Comparison of ENCODE assay signal across 24 cellular contexts in the genomic region with DNA sequence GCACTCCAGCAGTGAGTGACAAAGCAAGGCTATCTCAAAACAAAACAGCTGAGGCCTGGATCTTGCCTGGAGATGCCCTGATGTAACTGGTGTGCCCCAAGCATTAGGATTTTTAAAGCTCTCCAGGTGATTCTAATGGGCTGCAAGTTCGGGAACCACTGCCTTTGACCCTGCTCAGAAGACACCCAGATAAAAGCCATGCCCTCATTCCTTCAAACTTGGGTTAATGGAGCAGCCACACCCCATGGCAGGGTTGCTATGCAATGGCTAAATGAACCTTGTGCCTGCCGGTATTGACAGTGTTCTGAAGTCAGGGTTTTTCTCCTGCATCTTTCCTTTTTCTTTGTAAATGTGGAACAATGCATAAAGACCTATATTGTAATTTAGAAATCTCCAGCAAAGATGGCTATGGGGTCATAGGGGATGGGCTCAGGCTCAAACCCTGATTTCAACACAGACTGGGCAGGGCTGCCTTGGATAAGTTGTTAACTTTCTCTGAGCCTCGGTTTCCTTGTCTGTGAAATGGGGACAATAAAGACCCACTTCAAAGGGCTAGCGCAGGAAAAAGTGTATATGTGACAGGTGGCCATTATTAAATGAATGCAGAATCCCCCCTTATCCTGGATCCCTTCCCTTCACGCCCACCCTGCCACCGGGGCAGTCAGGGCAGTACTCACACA. TPM values are rescaled to one million over a fixed set of nuclear protein-coding genes. Genes with fewer than 3 reads are reported as not detected.
DNase-seq lines count a peak whose midpoint lies in the region; ATAC-seq, FAIRE-seq and TF ChIP-seq lines count a peak whose summit lies in the region.
"Had no signal": no experiment of that assay in that cellular context is flagged by ENCODE, and none has a peak within 500 bp of the region (broad histone marks: within the 10 kb centered on the region; RNA-seq: fewer than 3 reads in every experiment).

No MANE protein-coding gene starts in this region.

- no peak for TF ChIP-seq POLR2A in H54 (IDR thresholded peaks at IDR 0.05; ENCODE audit: low read depth, low read length)

- H3K79me2 ChIP-seq in mesendoderm (ENCODE audit: control insufficient read depth, insufficient read depth, low read length), result no peaks in the 10 kb centered on the region

- no peak overlapping the region for H2BK5ac ChIP-seq in mesendoderm (ENCODE audit: low read length)

- H3K27ac ChIP-seq in SJCRH30 (peak overlapping the region; percentile 91), mesendoderm (ENCODE audit: low read depth, low read length) (no peak overlapping the region), small intestine (ENCODE audit: low read depth in 1 of 2, low read length in 1 of 2) (peak overlapping the region; percentile 37 to 71)
- H3K27ac ChIP-seq: thoracic aorta had no signal

- no peak for TF ChIP-seq CTCF in glutamatergic neuron (IDR thresholded peaks at IDR 0.05; ENCODE audit: partially characterized antibody, unreplicated experiment)

- H4K5ac ChIP-seq in mesendoderm (ENCODE audit: low read length), result no peak overlapping the region

- no peak overlapping the region for H3K18ac ChIP-seq in mesendoderm (ENCODE audit: low read length)

- no peaks in the 10 kb centered on the region for H3K79me1 ChIP-seq in mesendoderm (ENCODE audit: low read length)

- FAIRE-seq in small intestine (lab: Jason Lieb, UNC) (no peak), H54 (lab: Jason Lieb, UNC) (no peak)
- FAIRE-seq: colon, keratinocyte had no signal

- peaks cover 33% of the 10 kb centered on the region for H3K4me1 ChIP-seq in SJCRH30
- H3K4me1 ChIP-seq in mesendoderm (ENCODE audit: control insufficient read depth, low read depth, low read length), result peaks cover 2% of the 10 kb centered on the region
- peaks cover 5 to 8% of the 10 kb centered on the region in 2 donors for H3K4me1 ChIP-seq in small intestine (ENCODE audit: control insufficient read depth in 2 of 2, insufficient read depth in 1 of 2, low read depth in 1 of 2, low read length in 1 of 2)

- no peak overlapping the region for H2BK120ac ChIP-seq in mesendoderm (ENCODE audit: low read depth, low read length)

- no peak overlapping the region for H2BK15ac ChIP-seq in mesendoderm (replicated peaks; ENCODE audit: low read depth)

- H3K9ac ChIP-seq in mesendoderm (ENCODE audit: low read length), result no peak overlapping the region

- H3K36me3 ChIP-seq in SJCRH30, result no peaks in the 10 kb centered on the region
- H3K36me3 ChIP-seq in mesendoderm (ENCODE audit: control insufficient read depth, insufficient read depth, low read length), result no peaks in the 10 kb centered on the region
- H3K36me3 ChIP-seq in small intestine (ENCODE audit: control insufficient read depth in 2 of 2, insufficient read depth in 2 of 2, low read length in 2 of 2), result no peaks in the 10 kb centered on the region
- H3K36me3 ChIP-seq: thoracic aorta had no signal

- peak overlapping the region; percentile 52 for H3K23ac ChIP-seq in mesendoderm (ENCODE audit: low read length)

- H3K27ac Mint-ChIP-seq in glutamatergic neuron (ENCODE audit: unreplicated experiment), result no peak overlapping the region
- H3K27ac Mint-ChIP-seq: activated naive CD8-positive, alpha-beta T cell treated with anti-CD3 and anti-CD28 coated beads for 36 hours; activated T-cell treated with anti-CD3 and anti-CD28 coated beads, Interleukin-2, amount 50 U/mL, for 72 hours; CD8-positive, alpha-beta T cell; natural killer cell treated with Interleukin-12 subunit alpha and Interleukin-12 subunit beta and Interleukin-15 and Interleukin-18, amount 100 ng/mL, for 72 hours; stimulated activated memory B cell treated with anti-CD40 and anti-IgM and Interleukin-4, amounts not matched to agents 10 μg/mL and 1 μg/mL and 100 μg/mL, for 72 hours; T-helper 1 cell treated with Interleukin-12 subunit alpha and Interleukin-12 subunit beta and Interleukin-4 antibody, amounts not matched to agents 30 μg/mL and 1 μg/mL, for 36 hours had no signal

- no peak for ATAC-seq in activated T-cell treated with anti-CD3 and anti-CD28 coated beads, Interleukin-2, amount 50 U/mL, for 4 hours
- ATAC-seq: activated T-cell treated with anti-CD3 and anti-CD28 coated beads, Interleukin-2, amount 50 U/mL, for 72 hours; CD8-positive, alpha-beta T cell; natural killer cell treated with Interleukin-12 subunit alpha and Interleukin-12 subunit beta and Interleukin-15 and Interleukin-18, amount 100 ng/mL, for 72 hours; stimulated activated memory B cell treated with anti-CD40 and anti-IgM and Interleukin-4, amounts not matched to agents 10 μg/mL and 1 μg/mL and 100 μg/mL, for 72 hours had no signal

- no peak overlapping the region for H3K4me2 ChIP-seq in mesendoderm (ENCODE audit: low read length)

- no peaks in the 10 kb centered on the region for H3K27me3 Mint-ChIP-seq in activated T-cell treated with anti-CD3 and anti-CD28 coated beads, Interleukin-2, amount 50 U/mL, for 4 hours (ENCODE audit: low read depth)
- H3K27me3 Mint-ChIP-seq in glutamatergic neuron (ENCODE audit: unreplicated experiment), result no peaks in the 10 kb centered on the region
- H3K27me3 Mint-ChIP-seq: activated naive CD8-positive, alpha-beta T cell treated with anti-CD3 and anti-CD28 coated beads for 36 hours had no signal

- peaks cover 6% of the 10 kb centered on the region for H3K4me1 Mint-ChIP-seq in activated T-cell treated with anti-CD3 and anti-CD28 coated beads, Interleukin-2, amount 50 U/mL, for 4 hours (ENCODE audit: low read depth)
- peaks cover 28% of the 10 kb centered on the region for H3K4me1 Mint-ChIP-seq in glutamatergic neuron (ENCODE audit: low read depth, unreplicated experiment)

- no peak overlapping the region for H2AK5ac ChIP-seq in mesendoderm (ENCODE audit: low read length)

- H4K8ac ChIP-seq in mesendoderm (ENCODE audit: low read depth, low read length), result no peak overlapping the region

- peak overlapping the region; percentile 46 for H3K4me3 ChIP-seq in SJCRH30
- no peak overlapping the region for H3K4me3 ChIP-seq in mesendoderm (ENCODE audit: low read length)
- no peak overlapping the region for H3K4me3 ChIP-seq in small intestine (ENCODE audit: low read depth in 1 of 2, low read length in 2 of 2)
- H3K4me3 ChIP-seq: thoracic aorta had no signal

- H3K4me3 Mint-ChIP-seq in activated T-cell treated with anti-CD3 and anti-CD28 coated beads, Interleukin-2, amount 50 U/mL, for 4 hours, result no peak overlapping the region
- H3K4me3 Mint-ChIP-seq in glutamatergic neuron (ENCODE audit: unreplicated experiment), result no peak overlapping the region
- H3K4me3 Mint-ChIP-seq: activated naive CD8-positive, alpha-beta T cell treated with anti-CD3 and anti-CD28 coated beads for 36 hours; activated T-cell treated with anti-CD3 and anti-CD28 coated beads, Interleukin-2, amount 50 U/mL, for 72 hours; CD8-positive, alpha-beta T cell; natural killer cell treated with Interleukin-12 subunit alpha and Interleukin-12 subunit beta and Interleukin-15 and Interleukin-18, amount 100 ng/mL, for 72 hours; stimulated activated memory B cell treated with anti-CD40 and anti-IgM and Interleukin-4, amounts not matched to agents 10 μg/mL and 1 μg/mL and 100 μg/mL, for 72 hours; T-helper 1 cell treated with Interleukin-12 subunit alpha and Interleukin-12 subunit beta and Interleukin-4 antibody, amounts not matched to agents 30 μg/mL and 1 μg/mL, for 36 hours had no signal

- WGBS in mesendoderm (ENCODE audit: extremely low coverage, insufficient coverage, low lambda C conversion rate), result no CpG with 5 or more reads among the region's 6 CpGs
- WGBS in small intestine, 3 donors, result 16 to 55% (median 51%) methylated on average over 6 of the region's 6 CpGs

- no peaks in the 10 kb centered on the region for H3K9me3 ChIP-seq in SJCRH30 (replicated peaks)
- no peaks in the 10 kb centered on the region for H3K9me3 ChIP-seq in small intestine (ENCODE audit: control insufficient read depth, low read depth)
- H3K9me3 ChIP-seq: thoracic aorta had no signal

- peak; percentile 4 to 7 for DNase-seq in activated T-cell treated with anti-CD3 and anti-CD28 coated beads, Interleukin-2, amount 50 U/mL, for 48 hours
- no peak for DNase-seq in activated T-cell treated with anti-CD3 and anti-CD28 coated beads, Interleukin-2, amount 50 U/mL, for 4 hours
- DNase-seq in SJCRH30, result peak in 1 of 2 experiments; percentile 31
- DNase-seq in mesendoderm, result no peak
- DNase-seq in small intestine, result peak; percentile 83
- DNase-seq in glutamatergic neuron, result no peak
- no peak for DNase-seq in SK-N-DZ (ENCODE audit: low spot score)
- DNase-seq in H54 (ENCODE audit: insufficient read length, low spot score), result no peak
- DNase-seq: ACHN; activated CD4-positive, alpha-beta T cell treated with anti-CD3 and anti-CD28 coated beads, Interleukin-2, amount 50 U/mL, for 4 hours; activated naive CD8-positive, alpha-beta T cell treated with anti-CD3 and anti-CD28 coated beads for 36 hours; activated T-cell treated with anti-CD3 and anti-CD28 coated beads, Interleukin-2, amount 50 U/mL, for 72 hours; hippocampal formation; mammary epithelial cell; MV-4-11; NCI-H446 treated with DMSO at 0.1 percent for 48 hours had no signal

- no peak overlapping the region for H3K4ac ChIP-seq in mesendoderm (ENCODE audit: low read depth, low read length)

- no peaks in the 10 kb centered on the region for H3K36me3 Mint-ChIP-seq in activated T-cell treated with anti-CD3 and anti-CD28 coated beads, Interleukin-2, amount 50 U/mL, for 4 hours (ENCODE audit: insufficient read depth)
- no peaks in the 10 kb centered on the region for H3K36me3 Mint-ChIP-seq in glutamatergic neuron (ENCODE audit: unreplicated experiment)
- H3K36me3 Mint-ChIP-seq: activated naive CD8-positive, alpha-beta T cell treated with anti-CD3 and anti-CD28 coated beads for 36 hours; CD8-positive, alpha-beta T cell; natural killer cell treated with Interleukin-12 subunit alpha and Interleukin-12 subunit beta and Interleukin-15 and Interleukin-18, amount 100 ng/mL, for 72 hours; stimulated activated memory B cell treated with anti-CD40 and anti-IgM and Interleukin-4, amounts not matched to agents 10 μg/mL and 1 μg/mL and 100 μg/mL, for 72 hours had no signal

- H3K56ac ChIP-seq in mesendoderm (ENCODE audit: low read length), result no peak overlapping the region

- H3K27me3 ChIP-seq in SJCRH30 (no peaks in the 10 kb centered on the region), mesendoderm (ENCODE audit: insufficient read depth, low read length, poor library complexity) (no peaks in the 10 kb centered on the region), small intestine (ENCODE audit: control insufficient read depth in 2 of 2, insufficient read depth in 2 of 2, low read length in 2 of 2) (no peaks in the 10 kb centered on the region)

- no peaks in the 10 kb centered on the region for H3K9me3 Mint-ChIP-seq in activated T-cell treated with anti-CD3 and anti-CD28 coated beads, Interleukin-2, amount 50 U/mL, for 4 hours
- H3K9me3 Mint-ChIP-seq in glutamatergic neuron (ENCODE audit: unreplicated experiment), result peaks cover 6% of the 10 kb centered on the region
- H3K9me3 Mint-ChIP-seq: activated naive CD8-positive, alpha-beta T cell treated with anti-CD3 and anti-CD28 coated beads for 36 hours; activated T-cell treated with anti-CD3 and anti-CD28 coated beads, Interleukin-2, amount 50 U/mL, for 72 hours; CD8-positive, alpha-beta T cell; natural killer cell treated with Interleukin-12 subunit alpha and Interleukin-12 subunit beta and Interleukin-15 and Interleukin-18, amount 100 ng/mL, for 72 hours; stimulated activated memory B cell treated with anti-CD40 and anti-IgM and Interleukin-4, amounts not matched to agents 10 μg/mL and 1 μg/mL and 100 μg/mL, for 72 hours; T-helper 1 cell treated with Interleukin-12 subunit alpha and Interleukin-12 subunit beta and Interleukin-4 antibody, amounts not matched to agents 30 μg/mL and 1 μg/mL, for 36 hours had no signal

RNA-seq across cellular contexts. Expression of gene TFF3, which starts 0.5 kb away (rescaled TPM):
- total RNA-seq in activated T-cell treated with anti-CD3 and anti-CD28 coated beads, Interleukin-2, amount 50 U/mL, for 4 hours, result under 1 TPM in 2 of 3 donors, not detected in 1; 0.29 to 0.96 TPM
- 48.5 and 52.7 TPM in 2 replicates for total RNA-seq in SJCRH30 (2014; rRNA removed; shearing (Covaris generic))
- 1.2 TPM for polyA plus RNA-seq in mesendoderm (2013, experiment 1 of 2)
- polyA plus RNA-seq in mesendoderm (2013, experiment 2 of 2), result 0.78 TPM
- polyA plus RNA-seq in small intestine, result 1,000 to 10,000 TPM in 1 of 3 donors, 100 to 1,000 TPM in 2; 758 to 1,395 (median 965) TPM
- not detected for total RNA-seq in glutamatergic neuron (ENCODE audit: unreplicated experiment)
- not detected in 2 replicates for polyA plus RNA-seq in SK-N-DZ (2014; cell fraction: cytosol; rRNA removed)
- polyA plus RNA-seq in SK-N-DZ (2014; cell fraction: nucleus; rRNA removed), result not detected in 2 replicates
- total RNA-seq: activated naive CD8-positive, alpha-beta T cell treated with anti-CD3 and anti-CD28 coated beads for 36 hours; activated T-cell treated with anti-CD3 and anti-CD28 coated beads, Interleukin-2, amount 50 U/mL, for 72 hours; CD8-positive, alpha-beta T cell; mammary epithelial cell; natural killer cell treated with Interleukin-12 subunit alpha and Interleukin-12 subunit beta and Interleukin-15 and Interleukin-18, amount 100 ng/mL, for 72 hours; pulmonary artery endothelial cell had no signal
- polyA plus RNA-seq: keratinocyte, mammary epithelial cell had no signal

RNA-seq across cellular contexts. Expression of gene TFF2, which starts 36.0 kb away (rescaled TPM):
- not detected for total RNA-seq in activated T-cell treated with anti-CD3 and anti-CD28 coated beads, Interleukin-2, amount 50 U/mL, for 4 hours
- not detected in 2 replicates for total RNA-seq in SJCRH30 (2014; rRNA removed; shearing (Covaris generic))
- not detected for polyA plus RNA-seq in mesendoderm (2013, experiment 1 of 2)
- 0.06 TPM for polyA plus RNA-seq in mesendoderm (2013, experiment 2 of 2)
- polyA plus RNA-seq in small intestine, result 1 to 10 TPM in 2 of 3 donors, not detected in 1; 1.4 to 5.0 TPM
- not detected for total RNA-seq in glutamatergic neuron (ENCODE audit: unreplicated experiment)
- polyA plus RNA-seq in SK-N-DZ (2014; cell fraction: cytosol; rRNA removed), result not detected in 2 replicates
- not detected in 2 replicates for polyA plus RNA-seq in SK-N-DZ (2014; cell fraction: nucleus; rRNA removed)
- total RNA-seq: activated naive CD8-positive, alpha-beta T cell treated with anti-CD3 and anti-CD28 coated beads for 36 hours; activated T-cell treated with anti-CD3 and anti-CD28 coated beads, Interleukin-2, amount 50 U/mL, for 72 hours; CD8-positive, alpha-beta T cell; mammary epithelial cell; natural killer cell treated with Interleukin-12 subunit alpha and Interleukin-12 subunit beta and Interleukin-15 and Interleukin-18, amount 100 ng/mL, for 72 hours; pulmonary artery endothelial cell had no signal
- polyA plus RNA-seq: keratinocyte, mammary epithelial cell had no signal

RNA-seq across cellular contexts. Expression of gene TFF1, which starts 51.6 kb away (rescaled TPM):
- under 1 TPM in 1 of 3 donors, not detected in 2; 0.82 TPM for total RNA-seq in activated T-cell treated with anti-CD3 and anti-CD28 coated beads, Interleukin-2, amount 50 U/mL, for 4 hours
- not detected in 2 replicates for total RNA-seq in SJCRH30 (2014; rRNA removed; shearing (Covaris generic))
- polyA plus RNA-seq in mesendoderm (2013, experiment 1 of 2), result not detected
- polyA plus RNA-seq in mesendoderm (2013, experiment 2 of 2), result not detected
- 100 to 1,000 TPM; 130 to 187 (median 144) TPM for polyA plus RNA-seq in small intestine
- not detected for total RNA-seq in glutamatergic neuron (ENCODE audit: unreplicated experiment)
- polyA plus RNA-seq in SK-N-DZ (2014; cell fraction: cytosol; rRNA removed), result not detected in 2 replicates
- not detected in 2 replicates for polyA plus RNA-seq in SK-N-DZ (2014; cell fraction: nucleus; rRNA removed)
- total RNA-seq: activated naive CD8-positive, alpha-beta T cell treated with anti-CD3 and anti-CD28 coated beads for 36 hours; CD8-positive, alpha-beta T cell; mammary epithelial cell; natural killer cell treated with Interleukin-12 subunit alpha and Interleukin-12 subunit beta and Interleukin-15 and Interleukin-18, amount 100 ng/mL, for 72 hours; pulmonary artery endothelial cell had no signal
- polyA plus RNA-seq: keratinocyte, mammary epithelial cell had no signal

Comparison
In these comparisons a context has a peak if more than half of its experiments do, and no peak if none do; other contexts are left out.
1. DNase-seq: peak in activated T-cell treated with anti-CD3 and anti-CD28 coated beads, Interleukin-2, amount 50 U/mL, for 48 hours (2 of 2) and small intestine (single experiment); none in activated T-cell treated with anti-CD3 and anti-CD28 coated beads, Interleukin-2, amount 50 U/mL, for 4 hours (single experiment), mesendoderm (single experiment), glutamatergic neuron (single experiment), SK-N-DZ (single experiment) and H54 (single experiment).
2. RNA of gene TFF3, which starts 0.5 kb away (total RNA-seq): 48.5 to 52.7 TPM in SJCRH30; 0.29 to 0.96 TPM in activated T-cell treated with anti-CD3 and anti-CD28 coated beads, Interleukin-2, amount 50 U/mL, for 4 hours and not detected in glutamatergic neuron (single experiment); every median in the first group is over 10 times any median in the second.